ENCODE assay signal across 9 cellular contexts in genomic region chr2:8543065-8543411, GRCh38.
DNase-seq lines count a peak whose midpoint lies in the region; ATAC-seq and TF ChIP-seq lines count a peak whose summit lies in the region.
"Had no signal": no experiment of that assay in that cellular context is flagged by ENCODE, and none has a peak within 500 bp of the region (broad histone marks: within the 10 kb centered on the region; RNA-seq: fewer than 3 reads in every experiment).

No MANE protein-coding gene starts in this region.

- H3K36me3 ChIP-seq in duodenal mucosa (ENCODE audit: control insufficient read depth in 1 of 2, insufficient read depth in 2 of 2, low read length in 2 of 2) (no peaks in the 10 kb centered on the region), subcutaneous abdominal adipose tissue (ENCODE audit: control insufficient read depth in 5 of 5, insufficient read depth in 5 of 5, low read length in 5 of 5) (no peaks in the 10 kb centered on the region), WERI-Rb-1 (no peaks in the 10 kb centered on the region)

- no peaks in the 10 kb centered on the region for H3K9me3 Mint-ChIP-seq in activated naive CD4-positive, alpha-beta T cell treated with anti-CD3 and anti-CD28 coated beads for 36 hours

- intact Hi-C loops in activated naive CD4-positive, alpha-beta T cell treated with anti-CD3 and anti-CD28 coated beads for 36 hours (cut with micrococcal nuclease): loop anchor here (1.0 to 10.0 kb wide), 21 partner anchors 28 to 1668 kb away; partner anchors contain the start of genes KIDINS220 and RSAD2

- peak overlapping the region; percentile 46 for H3K27ac ChIP-seq in duodenal mucosa (ENCODE audit: low read depth, low read length)
- peak overlapping the region; percentile 79 for H3K27ac ChIP-seq in subcutaneous abdominal adipose tissue (ENCODE audit: low read depth, low read length)
- no peak overlapping the region for H3K27ac ChIP-seq in WERI-Rb-1
- H3K27ac ChIP-seq: SK-N-MC had no signal

- H3K4me3 Mint-ChIP-seq in activated naive CD4-positive, alpha-beta T cell treated with anti-CD3 and anti-CD28 coated beads for 36 hours: no peak overlapping the region

- ATAC-seq in HG03571 (IDR thresholded peaks at IDR 0.05; ENCODE audit: unreplicated experiment): peak; percentile 5

- no peaks in the 10 kb centered on the region for H3K36me3 Mint-ChIP-seq in activated naive CD4-positive, alpha-beta T cell treated with anti-CD3 and anti-CD28 coated beads for 36 hours (ENCODE audit: low read depth)

- CTCF ChIA-PET in activated naive CD4-positive, alpha-beta T cell treated with anti-CD3 and anti-CD28 coated beads for 36 hours (lab: Charles Lee): interaction anchor here (0.8 to 3.0 kb wide), 8 partner anchors 24 to 139 kb away, joined by 3 to 23 read pairs (median 3); partner anchors contain the start of gene ID2

- H3K4me3 ChIP-seq in duodenal mucosa (ENCODE audit: low read depth in 1 of 2, low read length in 2 of 2) (peak overlapping the region; percentile 28 to 38), subcutaneous abdominal adipose tissue (ENCODE audit: low read depth in 1 of 5, low read length in 5 of 5) (peak overlapping the region in 1 of 5 donors; percentile 41), WERI-Rb-1 (ENCODE audit: low read depth, low read length) (no peak overlapping the region)
- H3K4me3 ChIP-seq: SK-N-MC had no signal

- in situ Hi-C loops in KBM-7 (cut with MboI; ENCODE audit: low pct_unique_long_range_greater_than_20kb, low sequenced_read_pairs): loop anchor here (25.0 kb wide), 1 partner anchor 1106 kb away; no protein-coding TSS in a partner anchor

- H3K4me1 ChIP-seq in duodenal mucosa (ENCODE audit: control insufficient read depth in 1 of 2, insufficient read depth in 2 of 2, low read length in 2 of 2) (peaks cover 39 to 48% of the 10 kb centered on the region in 2 donors), subcutaneous abdominal adipose tissue (ENCODE audit: control insufficient read depth in 5 of 5, insufficient read depth in 5 of 5, low read length in 5 of 5) (peaks cover 14 to 82% (median 66%) of the 10 kb centered on the region in 5 donors)

- no peak for TF ChIP-seq CTCF in WERI-Rb-1 (IDR thresholded peaks at IDR 0.05; ENCODE audit: low read depth, low read length)

- H3K27me3 Mint-ChIP-seq in activated naive CD4-positive, alpha-beta T cell treated with anti-CD3 and anti-CD28 coated beads for 36 hours (ENCODE audit: low read depth): no peaks in the 10 kb centered on the region

- no peak for DNase-seq in activated naive CD4-positive, alpha-beta T cell treated with anti-CD3 and anti-CD28 coated beads for 36 hours
- DNase-seq in activated naive CD4-positive, alpha-beta T cell treated with anti-CD3 and anti-CD28 coated beads, Interleukin-2, amount 50 U/mL, for 16 hours: no peak
- DNase-seq in SHP77 (lab: John Stamatoyannopoulos, UW) (no peak), WERI-Rb-1 (no peak), KBM-7 (no peak)

- H3K9me3 ChIP-seq in duodenal mucosa (ENCODE audit: control insufficient read depth in 1 of 2, low read length in 2 of 2) (no peaks in the 10 kb centered on the region), subcutaneous abdominal adipose tissue (ENCODE audit: control insufficient read depth in 5 of 5, low read length in 5 of 5) (no peaks in the 10 kb centered on the region), WERI-Rb-1 (ENCODE audit: severe bottlenecking) (no peaks in the 10 kb centered on the region)

- peak overlapping the region; percentile 97 for H3K27ac Mint-ChIP-seq in activated naive CD4-positive, alpha-beta T cell treated with anti-CD3 and anti-CD28 coated beads for 36 hours

- H3K27me3 ChIP-seq in duodenal mucosa (ENCODE audit: control insufficient read depth in 1 of 2, insufficient read depth in 2 of 2, low read length in 2 of 2) (no peaks in the 10 kb centered on the region), subcutaneous abdominal adipose tissue (ENCODE audit: control insufficient read depth in 5 of 5, insufficient read depth in 4 of 5, low read length in 5 of 5) (no peaks in the 10 kb centered on the region), WERI-Rb-1 (ENCODE audit: insufficient read depth, low read depth, severe bottlenecking) (no peaks in the 10 kb centered on the region)

- H3K9ac ChIP-seq in duodenal mucosa (ENCODE audit: low read depth in 1 of 2, low read length in 2 of 2) (no peak overlapping the region), subcutaneous abdominal adipose tissue (ENCODE audit: low read length in 5 of 5) (peak overlapping the region in 2 of 5 donors; percentile 32 to 72)

- peaks cover 75% of the 10 kb centered on the region for H3K4me1 Mint-ChIP-seq in activated naive CD4-positive, alpha-beta T cell treated with anti-CD3 and anti-CD28 coated beads for 36 hours (ENCODE audit: low read depth)
